ENCODE assay signal across 19 cellular contexts in genomic region chr5:6274846-6275543, GRCh38.
A peak's percentile ranks its signal among the peaks of the same experiment; 100 is the strongest.
DNase-seq lines count a peak whose midpoint lies in the region; ATAC-seq and TF ChIP-seq lines count a peak whose summit lies in the region.
"Had no signal": no experiment of that assay in that cellular context is flagged by ENCODE, and none has a peak within 500 bp of the region (broad histone marks: within the 10 kb centered on the region; RNA-seq: fewer than 3 reads in every experiment).

No MANE protein-coding gene starts in this region.

- H4K20me1 ChIP-seq in osteoblast (ENCODE audit: insufficient read depth, low read length) = no peaks in the 10 kb centered on the region

- H3K4me3 ChIP-seq in osteoblast (ENCODE audit: insufficient read depth, low read length) = no peak overlapping the region
- H3K4me3 ChIP-seq: ascending aorta, HAP-1, smooth muscle cell, thyroid gland had no signal

- no peaks in the 10 kb centered on the region for H3K27me3 Mint-ChIP-seq in T-helper 1 cell treated with Interleukin-12 subunit alpha and Interleukin-12 subunit beta and Interleukin-4 antibody, amounts not matched to agents 30 μg/mL and 1 μg/mL, for 36 hours (ENCODE audit: low read depth)

- DNase-seq in T-helper 1 cell (no peak), left lobe of liver (ENCODE audit: low spot score) (no peak), NCI-H187 (lab: John Stamatoyannopoulos, UW) (no peak), osteoblast (ENCODE audit: insufficient read length, low spot score, missing footprints) (no peak)
- DNase-seq: 8988T; activated naive CD4-positive, alpha-beta T cell; effector memory CD4-positive, alpha-beta T cell; IMR-90; left colon; NCI-H1930; NCI-H446; thyroid gland had no signal

- no peak for TF ChIP-seq CTCF in osteoblast (IDR thresholded peaks at IDR 0.05; ENCODE audit: extremely low read depth, low read depth, low read length)

- no peaks in the 10 kb centered on the region for H3K4me1 ChIP-seq in osteoblast (ENCODE audit: insufficient read depth, low read length)
- H3K4me1 ChIP-seq: ascending aorta, HAP-1, thyroid gland had no signal

- H3K4me2 ChIP-seq in osteoblast (ENCODE audit: insufficient read depth, low read length) = no peak overlapping the region
- H3K4me2 ChIP-seq: smooth muscle cell had no signal

- H3K4me3 Mint-ChIP-seq in T-helper 1 cell treated with Interleukin-12 subunit alpha and Interleukin-12 subunit beta and Interleukin-4 antibody, amounts not matched to agents 30 μg/mL and 1 μg/mL, for 36 hours = no peak overlapping the region

- H3K36me3 Mint-ChIP-seq in T-helper 1 cell treated with Interleukin-12 subunit alpha and Interleukin-12 subunit beta and Interleukin-4 antibody, amounts not matched to agents 30 μg/mL and 1 μg/mL, for 36 hours (ENCODE audit: low read depth) = no peaks in the 10 kb centered on the region

- H3K4me1 Mint-ChIP-seq in T-helper 1 cell treated with Interleukin-12 subunit alpha and Interleukin-12 subunit beta and Interleukin-4 antibody, amounts not matched to agents 30 μg/mL and 1 μg/mL, for 36 hours (ENCODE audit: low read depth) = peaks cover 7% of the 10 kb centered on the region

- H3K27me3 ChIP-seq in osteoblast (ENCODE audit: insufficient read depth, low read length) = no peaks in the 10 kb centered on the region
- H3K27me3 ChIP-seq: ascending aorta, thyroid gland had no signal

- no peak overlapping the region for H3K27ac ChIP-seq in osteoblast (ENCODE audit: low read depth, low read length)
- H3K27ac ChIP-seq: ascending aorta, thyroid gland had no signal

- no peaks in the 10 kb centered on the region for H3K36me3 ChIP-seq in osteoblast (ENCODE audit: insufficient read depth, low read length)
- H3K36me3 ChIP-seq: ascending aorta, HAP-1, thyroid gland had no signal

- H3K79me2 ChIP-seq in osteoblast (ENCODE audit: insufficient read depth, low read length) = no peaks in the 10 kb centered on the region

- no peaks in the 10 kb centered on the region for H3K9me3 Mint-ChIP-seq in T-helper 1 cell treated with Interleukin-12 subunit alpha and Interleukin-12 subunit beta and Interleukin-4 antibody, amounts not matched to agents 30 μg/mL and 1 μg/mL, for 36 hours

- no peak overlapping the region for H2AFZ ChIP-seq in osteoblast (ENCODE audit: low read length)

- no peaks in the 10 kb centered on the region for H3K9me3 ChIP-seq in osteoblast (ENCODE audit: low read depth, low read length)
- H3K9me3 ChIP-seq: HAP-1, thyroid gland had no signal

- ATAC-seq in GM19351 (IDR thresholded peaks at IDR 0.05; ENCODE audit: unreplicated experiment) (peak; percentile 26), HG03432 (IDR thresholded peaks at IDR 0.05; ENCODE audit: unreplicated experiment) (peak; percentile 40), left lobe of liver (peak; percentile 56), HG02981 (IDR thresholded peaks at IDR 0.05; ENCODE audit: unreplicated experiment) (no peak)
- ATAC-seq: left colon had no signal

- peak overlapping the region; percentile 6 for H3K27ac Mint-ChIP-seq in T-helper 1 cell treated with Interleukin-12 subunit alpha and Interleukin-12 subunit beta and Interleukin-4 antibody, amounts not matched to agents 30 μg/mL and 1 μg/mL, for 36 hours
